In genomic region chr11:12226093-12226492, GRCh38 we compare ENCODE assay signal across 23 cellular contexts.
A peak's percentile ranks its signal among the peaks of the same experiment; 100 is the strongest.
DNase-seq lines count a peak whose midpoint lies in the region; ATAC-seq and FAIRE-seq lines count a peak whose summit lies in the region.
"Had no signal": no experiment of that assay in that cellular context is flagged by ENCODE, and none has a peak within 500 bp of the region (broad histone marks: within the 10 kb centered on the region; RNA-seq: fewer than 3 reads in every experiment).

No MANE protein-coding gene starts in this region.

- H3K4me3 ChIP-seq in trophoblast cell (ENCODE audit: low read depth, low read length), result no peak overlapping the region
- H3K4me3 ChIP-seq: ovary, right atrium auricular region, suprapubic skin had no signal

- H3K9ac ChIP-seq in trophoblast cell (ENCODE audit: low read length), result no peak overlapping the region

- H2AK5ac ChIP-seq in trophoblast cell (ENCODE audit: low read length), result peak overlapping the region; percentile 55

- H2BK120ac ChIP-seq in trophoblast cell (ENCODE audit: insufficient read depth, low read length, poor library complexity), result no peak overlapping the region

- no peak for DNase-seq in activated T-cell treated with anti-CD3 and anti-CD28 coated beads, Interleukin-2, amount 50 U/mL, for 72 hours
- DNase-seq in activated T-cell treated with anti-CD3 and anti-CD28 coated beads for 4 hours (no peak), trophoblast cell (no peak), NCI-H2107 treated with DMSO at 0.1 percent for 48 hours (lab: John Stamatoyannopoulos, UW; ENCODE audit: unreplicated experiment) (no peak), urothelium cell line (ENCODE audit: low spot score) (no peak)
- DNase-seq in central memory CD8-positive, alpha-beta T cell (ENCODE audit: low spot score in 2 of 2), result no peak
- DNase-seq: ACHN; activated CD4-positive, alpha-beta T cell treated with anti-CD3 and anti-CD28 coated beads, Interleukin-2, amount 50 U/mL, for 48 hours; amygdala; central memory CD4-positive, alpha-beta T cell; DMS53; GOT3; NCI-H1436 treated with DMSO at 0.1 percent for 48 hours; NCI-H2171; NCI-H524 treated with DMSO at 0.1 percent for 48 hours; ovary; stimulated activated CD4-positive, alpha-beta T cell treated with anti-CD3 and anti-CD28 coated beads, Interleukin-12 subunit alpha, Interleukin-12 subunit beta, amount 100 ng/mL, for 4 hours had no signal

- no peaks in the 10 kb centered on the region for H3K27me3 ChIP-seq in trophoblast cell (ENCODE audit: insufficient read depth, low read length)
- H3K27me3 ChIP-seq: ovary, right atrium auricular region, suprapubic skin had no signal

- H3K27ac Mint-ChIP-seq in activated T-cell treated with anti-CD3 and anti-CD28 coated beads, Interleukin-2, amount 50 U/mL, for 72 hours, result peak overlapping the region; percentile 51
- H3K27ac Mint-ChIP-seq in central memory CD8-positive, alpha-beta T cell (ENCODE audit: low read depth), result peak overlapping the region; percentile 97

- H2AFZ ChIP-seq in trophoblast cell (ENCODE audit: insufficient read depth, low read length, poor library complexity), result no peak overlapping the region

- ATAC-seq in activated T-cell treated with anti-CD3 and anti-CD28 coated beads, Interleukin-2, amount 50 U/mL, for 72 hours (replicated peaks in 1 of 2), result no peak
- no peak for ATAC-seq in central memory CD8-positive, alpha-beta T cell (replicated peaks; ENCODE audit: extremely low read depth, poor library complexity, severe bottlenecking)
- no peak for ATAC-seq in GM18517 (IDR thresholded peaks at IDR 0.05; ENCODE audit: unreplicated experiment)

- H3K4me2 ChIP-seq in trophoblast cell (ENCODE audit: low read length), result no peak overlapping the region

- H3K4me3 Mint-ChIP-seq in activated T-cell treated with anti-CD3 and anti-CD28 coated beads, Interleukin-2, amount 50 U/mL, for 72 hours, result peak overlapping the region; percentile 0 to 6
- H3K4me3 Mint-ChIP-seq in central memory CD8-positive, alpha-beta T cell, result no peak overlapping the region

- peaks cover 5% of the 10 kb centered on the region for H3K79me2 ChIP-seq in trophoblast cell (ENCODE audit: control insufficient read depth, insufficient read depth, low read length, poor library complexity)

- H3K18ac ChIP-seq in trophoblast cell (ENCODE audit: low read length), result no peak overlapping the region

- H3K4me1 Mint-ChIP-seq in activated T-cell treated with anti-CD3 and anti-CD28 coated beads, Interleukin-2, amount 50 U/mL, for 72 hours (ENCODE audit: low read depth), result peaks cover 58% of the 10 kb centered on the region
- peaks cover 56% of the 10 kb centered on the region for H3K4me1 Mint-ChIP-seq in central memory CD8-positive, alpha-beta T cell

- peaks cover 16% of the 10 kb centered on the region for H3K79me1 ChIP-seq in trophoblast cell (ENCODE audit: low read length)

- H3K36me3 Mint-ChIP-seq in activated T-cell treated with anti-CD3 and anti-CD28 coated beads, Interleukin-2, amount 50 U/mL, for 72 hours (ENCODE audit: insufficient read depth in 2 of 2), result peaks cover 34 to 67% of the 10 kb centered on the region in 2 donors
- peaks cover 44% of the 10 kb centered on the region for H3K36me3 Mint-ChIP-seq in central memory CD8-positive, alpha-beta T cell (ENCODE audit: insufficient read depth)

- WGBS in trophoblast cell (ENCODE audit: extremely low coverage, insufficient coverage, insufficient read length), result no CpG with 5 or more reads among the region's 8 CpGs

- no peak for FAIRE-seq in urothelium cell line (lab: Jason Lieb, UNC)
- FAIRE-seq: frontal cortex, GM12891 had no signal

- H3K36me3 ChIP-seq in KOPT-K1 (ENCODE audit: insufficient read depth, low read length) (no peaks in the 10 kb centered on the region), trophoblast cell (ENCODE audit: control insufficient read depth in 1 of 2, insufficient read depth in 2 of 2, low read length in 2 of 2) (peaks cover 15 to 24% of the 10 kb centered on the region in 2 experiments)
- H3K36me3 ChIP-seq: ovary had no signal

- H3K23ac ChIP-seq in trophoblast cell (ENCODE audit: low read length), result no peak overlapping the region

- no peaks in the 10 kb centered on the region for H3K9me3 ChIP-seq in KOPT-K1 (ENCODE audit: insufficient read depth, low read length, poor library complexity, severe bottlenecking)
- H3K9me3 ChIP-seq in trophoblast cell (ENCODE audit: insufficient read depth, low read depth, low read length), result no peaks in the 10 kb centered on the region
- H3K9me3 ChIP-seq: ovary, right atrium auricular region, suprapubic skin had no signal

- H3K4ac ChIP-seq in trophoblast cell (ENCODE audit: low read depth, low read length), result no peak overlapping the region

- H3K27ac ChIP-seq in KOPT-K1 (ENCODE audit: low read depth, low read length, poor library complexity, severe bottlenecking), result peak overlapping the region; percentile 14
- H3K27ac ChIP-seq in trophoblast cell (ENCODE audit: low read depth, low read length), result no peak overlapping the region
- H3K27ac ChIP-seq: ovary, right atrium auricular region, suprapubic skin had no signal

- H4K12ac ChIP-seq in trophoblast cell (ENCODE audit: low read depth, low read length), result no peak overlapping the region

- H2BK5ac ChIP-seq in trophoblast cell (ENCODE audit: low read depth, low read length, poor library complexity), result no peak overlapping the region

- peak overlapping the region; percentile 15 for H2BK12ac ChIP-seq in trophoblast cell (ENCODE audit: low read length)

- no peaks in the 10 kb centered on the region for H3K9me3 Mint-ChIP-seq in activated T-cell treated with anti-CD3 and anti-CD28 coated beads, Interleukin-2, amount 50 U/mL, for 72 hours
- no peaks in the 10 kb centered on the region for H3K9me3 Mint-ChIP-seq in central memory CD8-positive, alpha-beta T cell

- no peak overlapping the region for H4K91ac ChIP-seq in trophoblast cell (ENCODE audit: low read depth, low read length)

- peak overlapping the region; percentile 22 for H4K8ac ChIP-seq in trophoblast cell (ENCODE audit: low read depth, low read length)

- H3K4me1 ChIP-seq in trophoblast cell (ENCODE audit: control insufficient read depth in 1 of 2, insufficient read depth in 2 of 2, low read length in 2 of 2), result peaks cover 18 to 22% of the 10 kb centered on the region in 2 experiments

- H3K14ac ChIP-seq in trophoblast cell (ENCODE audit: low read length), result no peak overlapping the region

- no peaks in the 10 kb centered on the region for H3K27me3 Mint-ChIP-seq in activated T-cell treated with anti-CD3 and anti-CD28 coated beads, Interleukin-2, amount 50 U/mL, for 72 hours (ENCODE audit: low read depth)
- H3K27me3 Mint-ChIP-seq in central memory CD8-positive, alpha-beta T cell, result no peaks in the 10 kb centered on the region
